ENCODE assay signal across 1 cellular context in genomic region chr16:53055603-53056527, GRCh38.
TF ChIP-seq lines count a peak whose summit lies in the region.

No MANE protein-coding gene starts in this region.

TF ChIP-seq in GM23338, 12 proteins besides CTCF, POLR2A, EP300 and RAD21 (continued from another document):
- TF ChIP-seq ZNF462 (CRISPR knock-in tag; IDR thresholded peaks at IDR 0.05): no peak
